In the genomic region with DNA sequence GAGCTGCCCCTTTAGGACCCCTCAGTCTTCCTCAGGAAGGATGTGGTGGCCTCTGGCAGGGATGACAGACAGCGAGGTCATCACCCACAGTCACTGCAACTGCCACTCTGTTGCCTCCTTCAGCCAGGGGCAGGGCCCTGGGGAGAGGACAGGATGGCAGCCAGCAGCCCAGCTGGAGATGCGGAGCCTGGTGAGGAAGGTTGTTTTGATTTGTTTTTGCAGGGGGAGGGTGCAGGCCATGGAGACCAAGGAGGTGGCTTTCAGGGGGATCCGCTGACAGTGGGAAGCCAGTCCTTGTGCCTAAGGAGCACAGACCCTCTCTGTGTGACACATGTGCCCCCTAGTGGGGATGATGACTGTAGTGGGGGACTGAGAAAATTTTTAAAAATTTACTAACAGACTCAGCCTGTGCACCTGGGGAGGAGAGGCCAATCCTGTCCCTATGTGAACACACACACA, we compare ENCODE assay signal across 7 cellular contexts. TPM values are rescaled to one million over a fixed set of nuclear protein-coding genes. Genes with fewer than 3 reads are reported as not detected.
DNase-seq lines count a peak whose midpoint lies in the region; ATAC-seq and TF ChIP-seq lines count a peak whose summit lies in the region.

No MANE protein-coding gene starts in this region.

- H3K9me3 Mint-ChIP-seq in T-helper 2 cell treated with Interferon-gamma antibody and Interleukin-4, amounts not matched to agents 5 μg/mL and 100 μg/mL, for 36 hours, result no peaks in the 10 kb centered on the region

- no peak overlapping the region for H3K4me3 ChIP-seq in breast epithelium

- no peaks in the 10 kb centered on the region for H3K36me3 ChIP-seq in breast epithelium

- H3K4me3 Mint-ChIP-seq in T-helper 2 cell treated with Interferon-gamma antibody and Interleukin-4, amounts not matched to agents 5 μg/mL and 100 μg/mL, for 36 hours, result no peak overlapping the region

- H3K4me1 Mint-ChIP-seq in T-helper 2 cell treated with Interferon-gamma antibody and Interleukin-4, amounts not matched to agents 5 μg/mL and 100 μg/mL, for 36 hours (ENCODE audit: low read depth), result no peaks in the 10 kb centered on the region

- ATAC-seq in HG02588 (IDR thresholded peaks at IDR 0.05; ENCODE audit: unreplicated experiment), result no peak

- peak; percentile 69 for TF ChIP-seq CTCF in LNCAP (IDR thresholded peaks at IDR 0.05)
- peak; percentile 52 to 68 (median 57) for TF ChIP-seq CTCF in breast epithelium (IDR thresholded peaks at IDR 0.05)

- no peaks in the 10 kb centered on the region for H3K27me3 ChIP-seq in breast epithelium

- H3K27ac ChIP-seq in breast epithelium, result no peak overlapping the region

- no peak for TF ChIP-seq POLR2A in breast epithelium (IDR thresholded peaks at IDR 0.05)

- intact Hi-C loops in breast epithelium (cut with DNase I; ENCODE audit: low total_unique reads), result no loop called here

- H3K27me3 Mint-ChIP-seq in T-helper 2 cell treated with Interferon-gamma antibody and Interleukin-4, amounts not matched to agents 5 μg/mL and 100 μg/mL, for 36 hours (ENCODE audit: low read depth), result peaks cover 13% of the 10 kb centered on the region

- H3K27ac Mint-ChIP-seq in T-helper 2 cell treated with Interferon-gamma antibody and Interleukin-4, amounts not matched to agents 5 μg/mL and 100 μg/mL, for 36 hours, result no peak overlapping the region

- no peaks in the 10 kb centered on the region for H3K36me3 Mint-ChIP-seq in T-helper 2 cell treated with Interferon-gamma antibody and Interleukin-4, amounts not matched to agents 5 μg/mL and 100 μg/mL, for 36 hours (ENCODE audit: low read depth)

- peaks cover 6 to 11% of the 10 kb centered on the region in 2 donors for H3K4me1 ChIP-seq in breast epithelium

- DNase-seq in ELR (ENCODE audit: low read depth) (peak; percentile 88), breast epithelium (ENCODE audit: low spot score in 2 of 2) (no peak), islet precursor cell (peak; percentile 88)
- peak; percentile 28 for DNase-seq in T-helper 2 cell treated with Interferon-gamma antibody and Interleukin-4, amounts not matched to agents 5 μg/mL and 100 μg/mL, for 36 hours (ENCODE audit: low spot score)
- peak; percentile 57 for DNase-seq in stimulated activated CD4-positive, alpha-beta T cell treated with anti-CD3 and anti-CD28 coated beads, Interleukin-4, amount 100 ng/mL, for 24 hours

- H3K9me3 ChIP-seq in breast epithelium, result no peaks in the 10 kb centered on the region

RNA-seq across cellular contexts. Expression of a gene that starts 7.4 kb away (rescaled TPM):
- 1 to 10 TPM; 1.5 to 7.2 (median 4.9) TPM for total RNA-seq in breast epithelium

RNA-seq across cellular contexts. Expression of a gene that starts 9.7 kb away (rescaled TPM):
- 10 to 100 TPM in 2 of 3 donors, 1 to 10 TPM in 1; 5.9 to 37.4 (median 27.2) TPM for total RNA-seq in breast epithelium

RNA-seq across cellular contexts. Expression of a gene that starts 38.4 kb away (rescaled TPM):
- total RNA-seq in breast epithelium, result 10 to 100 TPM; 10.5 to 39.8 (median 12.0) TPM

RNA-seq across cellular contexts. Expression of a gene that starts 46.0 kb away (rescaled TPM):
- 10 to 100 TPM; 13.4 to 35.5 (median 26.8) TPM for total RNA-seq in breast epithelium

Comparison
In these comparisons a context has a peak if more than half of its experiments do, and no peak if none do; other contexts are left out.
1. DNase-seq: peak in ELR (single experiment), T-helper 2 cell treated with Interferon-gamma antibody and Interleukin-4, amounts not matched to agents 5 μg/mL and 100 μg/mL, for 36 hours (single experiment), islet precursor cell (single experiment) and stimulated activated CD4-positive, alpha-beta T cell treated with anti-CD3 and anti-CD28 coated beads, Interleukin-4, amount 100 ng/mL, for 24 hours (single experiment); none in breast epithelium (0 of 2).